In the genomic region with DNA sequence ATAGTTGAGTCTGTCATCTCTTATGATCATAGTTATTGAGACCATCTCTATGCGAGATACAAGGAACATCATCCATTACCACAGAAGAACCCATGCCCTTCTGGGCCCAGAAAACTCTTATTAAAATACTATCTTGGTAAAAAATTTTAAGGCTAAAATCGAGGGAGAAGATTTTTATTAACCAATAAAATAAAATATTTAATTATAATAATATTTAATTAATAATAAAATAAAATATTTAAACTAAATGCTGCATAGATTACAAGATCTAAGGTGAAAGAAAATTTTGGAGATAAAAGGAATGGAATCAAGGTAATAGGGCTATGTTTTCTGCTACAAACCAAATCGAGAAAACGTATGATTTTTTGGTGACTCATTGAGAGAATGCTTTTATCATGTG, we compare ENCODE assay signal across 3 cellular contexts.
"Had no signal": no experiment of that assay in that cellular context is flagged by ENCODE, and none has a peak within 500 bp of the region (broad histone marks: within the 10 kb centered on the region; RNA-seq: fewer than 3 reads in every experiment).

No MANE protein-coding gene starts in this region.

- DNase-seq: GDM1, GF-D8 had no signal

- ATAC-seq: GM12878 had no signal
